1 cellular context compared by ENCODE assay signal in the genomic region with DNA sequence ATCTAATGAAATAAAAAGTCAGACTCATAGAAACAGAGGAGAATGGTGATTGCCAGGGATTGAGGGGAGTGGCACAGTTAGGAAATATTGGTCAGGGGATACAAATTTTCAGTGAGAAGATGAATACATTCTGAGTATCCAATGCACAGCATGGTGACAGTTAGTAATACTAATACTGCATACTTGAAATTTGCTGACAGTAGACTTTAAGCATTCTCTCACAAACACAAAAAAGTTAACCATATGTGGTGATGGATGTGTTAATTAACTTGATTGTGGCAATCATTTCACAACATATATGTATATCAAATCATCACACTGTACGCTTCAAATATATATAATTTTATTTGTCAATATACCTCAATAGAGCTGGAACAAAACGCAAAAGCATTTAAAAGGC.
TF ChIP-seq lines count a peak whose summit lies in the region.

No MANE protein-coding gene starts in this region.

TF ChIP-seq in HepG2, 621 proteins besides CTCF, POLR2A, EP300 and RAD21:
- TF ChIP-seq MAFF (IDR thresholded peaks at IDR 0.05; ENCODE audit: low read depth, low read length) (peak; percentile 32; the same call in 1 of the 2 replicates), SYNCRIP (IDR thresholded peaks at IDR 0.05; ENCODE audit: insufficient read depth, low read depth, low read length) (no peak), MAFK (conservative IDR thresholded peaks at IDR 0.05 in 1 of 2, IDR thresholded peaks at IDR 0.05 in 1 of 2; ENCODE audit: low read length in 2 of 2) (peak; percentile 33 to 67; a peak in 2 of 4 replicates)
